Comparison of ENCODE assay signal across 19 cellular contexts in genomic region chr12:93195511-93195910, GRCh38.
"Had no signal": no experiment of that assay in that cellular context is flagged by ENCODE, and none has a peak within 500 bp of the region (broad histone marks: within the 10 kb centered on the region; RNA-seq: fewer than 3 reads in every experiment).

No MANE protein-coding gene starts in this region.

- DNase-seq: KBM-7, MV-4-11, NCI-H1048, NCI-H1105, NCI-H1417, NCI-H1436 treated with DMSO at 0.1 percent for 48 hours, NCI-H1694 treated with DMSO at 0.1 percent for 48 hours, NCI-H1930, NCI-H2081, NCI-H2107, NCI-H2227 treated with DMSO at 0.1 percent for 48 hours, NCI-H524, NCI-H526 treated with DMSO at 0.1 percent for 48 hours, NCI-H748 treated with DMSO at 0.1 percent for 48 hours, PC-3, SHP77 had no signal

- H3K27ac ChIP-seq: RWPE1 had no signal

- ATAC-seq: Panc1, PC-3, SK-N-SH treated with all-trans-retinoic acid at 6 μM for 48 hours had no signal
